Comparison of ENCODE assay signal across 8 cellular contexts in genomic region chr10:61867817-61868216, GRCh38. TPM values are rescaled to one million over a fixed set of nuclear protein-coding genes. Genes with fewer than 3 reads are reported as not detected.
A peak's percentile ranks its signal among the peaks of the same experiment; 100 is the strongest.
DNase-seq lines count a peak whose midpoint lies in the region; ATAC-seq and TF ChIP-seq lines count a peak whose summit lies in the region.
"Not testable (repeated sequence)": the region's sequence is repeated elsewhere in the genome, so short reads cannot be mapped to it uniquely, and the experiment has no call there.

No MANE protein-coding gene starts in this region.

- peak overlapping the region; percentile 53 for H3K4me3 Mint-ChIP-seq in activated T-cell treated with anti-CD3 and anti-CD28 coated beads, Interleukin-2, amount 50 U/mL, for 24 hours

- H3K4me1 ChIP-seq in heart left ventricle (peaks cover 0 to 16% (median 5%) of the 10 kb centered on the region in 12 donors), osteoblast (ENCODE audit: insufficient read depth, low read length) (peaks cover 17% of the 10 kb centered on the region), thoracic aorta (ENCODE audit: control insufficient read depth in 1 of 2, low read depth in 2 of 2) (peaks cover 4 to 19% of the 10 kb centered on the region in 2 donors)

- H4K20me1 ChIP-seq in osteoblast (ENCODE audit: insufficient read depth, low read length) = not testable (repeated sequence)

- DNase-seq in GM10266 (ENCODE audit: extremely low spot score); osteoblast (ENCODE audit: insufficient read length, low spot score, missing footprints); thoracic aorta (ENCODE audit: low spot score): not testable (repeated sequence)
- DNase-seq in activated CD4-positive, CD25-positive, alpha-beta regulatory T cell treated with anti-CD3 and anti-CD28 coated beads, Interleukin-2, amount 50 U/mL, for 72 hours = peak; percentile 60
- DNase-seq in activated T-cell treated with anti-CD3 and anti-CD28 coated beads, Interleukin-2, amount 50 U/mL, for 24 hours = peak; percentile 79
- DNase-seq in astrocyte of the hippocampus (ENCODE audit: low read depth, low spot score) = peak; percentile 9
- DNase-seq in heart left ventricle = peak; percentile 39 to 79 (median 59)
- DNase-seq in stimulated activated CD4-positive, alpha-beta T cell treated with anti-CD3 and anti-CD28 coated beads, Interleukin-4, amount 100 ng/mL, for 4 hours = peak; percentile 32 to 48

- peak overlapping the region; percentile 15 for H2AFZ ChIP-seq in osteoblast (ENCODE audit: low read length)

- TF ChIP-seq CTCF in GM10266 (IDR thresholded peaks at IDR 0.05; ENCODE audit: control insufficient read depth, insufficient read depth, low read depth, missing control alignments) (peak; percentile 50), heart left ventricle (IDR thresholded peaks at IDR 0.05) (peak in 5 of 12 donors; percentile 9 to 44 (median 29))
- not testable (repeated sequence) for TF ChIP-seq CTCF in osteoblast (IDR thresholded peaks at IDR 0.05; ENCODE audit: extremely low read depth, low read depth, low read length); thoracic aorta (IDR thresholded peaks at IDR 0.05)

- not testable (repeated sequence) for H3K36me3 Mint-ChIP-seq in activated T-cell treated with anti-CD3 and anti-CD28 coated beads, Interleukin-2, amount 50 U/mL, for 24 hours (ENCODE audit: low read depth)

- WGBS in heart left ventricle, 4 donors = 22 to 50% (median 39%) methylated on average over 1 to 25 of the region's 25 CpGs

- H3K4me2 ChIP-seq in osteoblast (ENCODE audit: insufficient read depth, low read length) = not testable (repeated sequence)

- H3K27ac ChIP-seq in heart left ventricle (peak overlapping the region in 3 of 12 donors; percentile 40 to 70 (median 47)), thoracic aorta (peak overlapping the region in 1 of 2 donors; percentile 68)
- H3K27ac ChIP-seq in osteoblast (ENCODE audit: low read depth, low read length) = not testable (repeated sequence)

- H3K36me3 ChIP-seq in heart left ventricle; osteoblast (ENCODE audit: insufficient read depth, low read length); thoracic aorta: not testable (repeated sequence)

- H3K9me3 ChIP-seq in heart left ventricle; osteoblast (ENCODE audit: low read depth, low read length); thoracic aorta: not testable (repeated sequence)

- intact Hi-C loops in heart left ventricle (cut with DNase I) = not testable (repeated sequence)

- not testable (repeated sequence) for H3K27me3 Mint-ChIP-seq in activated T-cell treated with anti-CD3 and anti-CD28 coated beads, Interleukin-2, amount 50 U/mL, for 24 hours

- peak overlapping the region; percentile 57 for H3K27ac Mint-ChIP-seq in activated T-cell treated with anti-CD3 and anti-CD28 coated beads, Interleukin-2, amount 50 U/mL, for 24 hours

- H3K4me3 ChIP-seq in heart left ventricle (peak overlapping the region; percentile 2 to 66 (median 55)), thoracic aorta (peak overlapping the region; percentile 83)
- H3K4me3 ChIP-seq in osteoblast (ENCODE audit: insufficient read depth, low read length) = not testable (repeated sequence)

- not testable (repeated sequence) for H3K79me2 ChIP-seq in osteoblast (ENCODE audit: insufficient read depth, low read length)

- H3K9me3 Mint-ChIP-seq in activated T-cell treated with anti-CD3 and anti-CD28 coated beads, Interleukin-2, amount 50 U/mL, for 24 hours = not testable (repeated sequence)

- H3K4me1 Mint-ChIP-seq in activated T-cell treated with anti-CD3 and anti-CD28 coated beads, Interleukin-2, amount 50 U/mL, for 24 hours (ENCODE audit: low read depth) = peaks cover 14% of the 10 kb centered on the region

- not testable (repeated sequence) for H3K27me3 ChIP-seq in heart left ventricle; osteoblast (ENCODE audit: insufficient read depth, low read length); thoracic aorta (replicated peaks; ENCODE audit: insufficient read depth)

- TF ChIP-seq POLR2A in heart left ventricle (IDR thresholded peaks at IDR 0.05) = not testable (repeated sequence)

- ATAC-seq in heart left ventricle; thoracic aorta (ENCODE audit: insufficient number of reproducible peaks, low FRiP score, low read depth): not testable (repeated sequence)

RNA-seq across cellular contexts. Expression of gene ARID5B, which starts 33.7 kb away (rescaled TPM):
- total RNA-seq in heart left ventricle = 10 to 100 TPM; 11.2 to 45.5 (median 29.9) TPM
- 10 to 100 TPM in 1 of 2 donors, 1 to 10 TPM in 1; 4.5 to 15.8 TPM for polyA plus RNA-seq in heart left ventricle
- 88.4 and 94.1 TPM in 2 replicates for total RNA-seq in osteoblast
- 10 to 100 TPM; 60.7 to 80.4 TPM for total RNA-seq in thoracic aorta
